ENCODE assay signal across 24 cellular contexts in the genomic region with DNA sequence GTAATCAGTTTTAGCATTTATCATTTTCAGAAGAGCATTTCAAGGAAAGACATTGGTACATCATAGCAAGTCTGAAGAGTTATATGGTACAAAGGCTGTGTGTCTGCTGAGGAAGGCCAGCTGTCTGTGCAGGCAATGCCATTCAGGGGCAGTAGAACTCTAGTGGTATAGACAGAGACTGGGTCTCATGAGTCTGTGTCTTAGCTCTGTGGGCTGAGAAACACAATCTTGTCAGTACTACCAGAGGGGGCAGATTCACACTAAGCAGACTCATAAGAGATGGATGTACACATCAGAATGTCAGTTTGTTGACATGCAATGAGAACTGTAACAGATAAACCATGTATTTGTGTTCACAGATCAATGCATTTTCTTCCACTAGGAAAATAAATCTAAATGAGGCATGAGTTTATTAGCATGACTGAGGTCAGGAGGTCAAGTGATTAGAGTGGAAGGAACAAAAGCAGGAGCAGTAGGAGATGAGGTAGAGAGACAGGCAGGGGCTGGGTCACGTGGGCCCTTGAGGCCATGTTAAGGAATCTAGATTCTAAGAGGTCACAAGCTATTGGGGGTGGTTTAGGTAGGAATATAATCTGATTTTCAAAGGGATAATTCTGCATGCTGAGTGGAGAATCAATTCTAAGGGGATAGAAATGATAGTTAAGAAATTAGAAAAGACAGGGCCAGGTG. TPM values are rescaled to one million over a fixed set of nuclear protein-coding genes. Genes with fewer than 3 reads are reported as not detected.
DNase-seq lines count a peak whose midpoint lies in the region; ATAC-seq and TF ChIP-seq lines count a peak whose summit lies in the region.
"Had no signal": no experiment of that assay in that cellular context is flagged by ENCODE, and none has a peak within 500 bp of the region (broad histone marks: within the 10 kb centered on the region; RNA-seq: fewer than 3 reads in every experiment).

No MANE protein-coding gene starts in this region.

- no peak overlapping the region for H3K27ac ChIP-seq in foreskin keratinocyte
- H3K27ac ChIP-seq: 22Rv1, dorsolateral prefrontal cortex, KMS-11, left lung, Peyer's patch, prostate gland, testis, vagina had no signal

- POLR2A ChIA-PET in HEK293T (lab: Yijun Ruan, JAX), result no interaction called here

- peaks cover 17% of the 10 kb centered on the region for H3K4me1 ChIP-seq in foreskin keratinocyte
- H3K4me1 ChIP-seq: Peyer's patch, prostate gland, testis had no signal

- DNase-seq in DMS53 (lab: John Stamatoyannopoulos, UW) (peak; percentile 18), DMS53 treated with DMSO at 0.1 percent for 48 hours (lab: John Stamatoyannopoulos, UW; ENCODE audit: unreplicated experiment) (no peak), HEK293T (ENCODE audit: extremely low spot score) (no peak), SK-MEL-5 (ENCODE audit: low read depth, low spot score) (peak; percentile 83), foreskin keratinocyte (no peak), kidney tubule cell (ENCODE audit: low spot score) (no peak), retina (no peak)
- DNase-seq: activated CD4-positive, alpha-beta T cell treated with anti-CD3 and anti-CD28 coated beads for 36 hours; activated CD8-positive, alpha-beta T cell treated with anti-CD3 and anti-CD28 coated beads, Interleukin-2, amount 10 ng/mL, durations not matched to agents 7 days and 5 days; activated T-cell treated with anti-CD3 and anti-CD28 coated beads, Interleukin-2, amount 50 U/mL, for 1 hour; CD4-positive, CD25-positive, alpha-beta regulatory T cell; dorsolateral prefrontal cortex; left lung; mesendoderm; NCI-H1436; Peyer's patch; stimulated activated CD4-positive, alpha-beta T cell treated with anti-CD3 and anti-CD28 coated beads, Interleukin-4, amount 100 ng/mL, for 4 hours; stimulated activated naive B cell treated with anti-CD40 and anti-IgM and Interleukin-4, amounts not matched to agents 10 μg/mL and 1 μg/mL and 100 μg/mL, for 72 hours; testis had no signal

- peak; percentile 13 for TF ChIP-seq CTCF in foreskin keratinocyte (conservative IDR thresholded peaks at IDR 0.05)

- H3K27me3 ChIP-seq in foreskin keratinocyte, result no peaks in the 10 kb centered on the region
- H3K27me3 ChIP-seq: dorsolateral prefrontal cortex, left lung, Peyer's patch, testis, vagina had no signal

- in situ Hi-C loops in SK-MEL-5 (cut with HindIII; ENCODE audit: low pct_unique_long_range_greater_than_20kb, low sequenced_read_pairs), result no loop called here

- CTCF ChIA-PET in HEK293T (lab: Yijun Ruan, JAX), result interaction anchor here (0.6 to 0.9 kb wide), 2 partner anchors 52 to 532 kb away, joined by 3 read pairs; no protein-coding TSS in a partner anchor

- ATAC-seq in foreskin keratinocyte (no peak), GM18519 (IDR thresholded peaks at IDR 0.05; ENCODE audit: low FRiP score, unreplicated experiment) (no peak)
- ATAC-seq: activated CD4-positive, alpha-beta T cell treated with anti-CD3 and anti-CD28 coated beads for 36 hours; activated CD8-positive, alpha-beta T cell treated with anti-CD3 and anti-CD28 coated beads, Interleukin-2, amount 10 ng/mL, durations not matched to agents 7 days and 5 days; left lung; stimulated activated naive B cell treated with anti-CD40 and anti-IgM and Interleukin-4, amounts not matched to agents 10 μg/mL and 1 μg/mL and 100 μg/mL, for 72 hours had no signal

TF ChIP-seq in HEK293T, 16 proteins besides CTCF, POLR2A, EP300 and RAD21:
- TF ChIP-seq TARDBP (IDR thresholded peaks at IDR 0.05) (no peak), ZNF384 (IDR thresholded peaks at IDR 0.05) (no peak)
- TF ChIP-seq, protein P1, sequence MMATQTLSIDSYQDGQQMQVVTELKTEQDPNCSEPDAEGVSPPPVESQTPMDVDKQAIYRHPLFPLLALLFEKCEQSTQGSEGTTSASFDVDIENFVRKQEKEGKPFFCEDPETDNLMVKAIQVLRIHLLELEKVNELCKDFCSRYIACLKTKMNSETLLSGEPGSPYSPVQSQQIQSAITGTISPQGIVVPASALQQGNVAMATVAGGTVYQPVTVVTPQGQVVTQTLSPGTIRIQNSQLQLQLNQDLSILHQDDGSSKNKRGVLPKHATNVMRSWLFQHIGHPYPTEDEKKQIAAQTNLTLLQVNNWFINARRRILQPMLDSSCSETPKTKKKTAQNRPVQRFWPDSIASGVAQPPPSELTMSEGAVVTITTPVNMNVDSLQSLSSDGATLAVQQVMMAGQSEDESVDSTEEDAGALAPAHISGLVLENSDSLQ (IDR thresholded peaks at IDR 0.05), result peak; percentile 40; the same call in 1 of the 2 replicates

RNA-seq across cellular contexts. Expression of a gene that starts 7.5 kb away (rescaled TPM):
- 131 and 143 TPM in 2 replicates for total RNA-seq in SK-MEL-5 (2014; rRNA removed; shearing (Covaris generic))
- 111 and 123 TPM in 2 replicates for polyA plus RNA-seq in SK-MEL-5 (2015; cell fraction: cytosol; rRNA removed)
- 34.6 and 36.1 TPM in 2 replicates for polyA plus RNA-seq in SK-MEL-5 (2015; cell fraction: nucleus; rRNA removed)
- total RNA-seq in foreskin keratinocyte, result 62.7 and 78.3 TPM in 2 replicates
- 71.8 and 85.7 TPM in 2 replicates for polyA plus RNA-seq in foreskin keratinocyte

RNA-seq across cellular contexts. Expression of a gene that starts 33.5 kb away (rescaled TPM):
- total RNA-seq in SK-MEL-5 (2014; rRNA removed; shearing (Covaris generic)), result 6.9 and 8.6 TPM in 2 replicates
- 8.5 and 14.7 TPM in 2 replicates for polyA plus RNA-seq in SK-MEL-5 (2015; cell fraction: cytosol; rRNA removed)
- polyA plus RNA-seq in SK-MEL-5 (2015; cell fraction: nucleus; rRNA removed), result 25.1 and 33.4 TPM in 2 replicates
- 5.7 and 5.9 TPM in 2 replicates for total RNA-seq in foreskin keratinocyte
- polyA plus RNA-seq in foreskin keratinocyte, result 2.6 and 2.9 TPM in 2 replicates

Comparison
In these comparisons a context has a peak if more than half of its experiments do, and no peak if none do; other contexts are left out.
1. DNase-seq: peak in DMS53 (single experiment) and SK-MEL-5 (single experiment); none in DMS53 treated with DMSO at 0.1 percent for 48 hours (single experiment), HEK293T (single experiment), foreskin keratinocyte (0 of 2), kidney tubule cell (single experiment) and retina (single experiment).